Comparison of ENCODE assay signal across 35 cellular contexts in the genomic region with DNA sequence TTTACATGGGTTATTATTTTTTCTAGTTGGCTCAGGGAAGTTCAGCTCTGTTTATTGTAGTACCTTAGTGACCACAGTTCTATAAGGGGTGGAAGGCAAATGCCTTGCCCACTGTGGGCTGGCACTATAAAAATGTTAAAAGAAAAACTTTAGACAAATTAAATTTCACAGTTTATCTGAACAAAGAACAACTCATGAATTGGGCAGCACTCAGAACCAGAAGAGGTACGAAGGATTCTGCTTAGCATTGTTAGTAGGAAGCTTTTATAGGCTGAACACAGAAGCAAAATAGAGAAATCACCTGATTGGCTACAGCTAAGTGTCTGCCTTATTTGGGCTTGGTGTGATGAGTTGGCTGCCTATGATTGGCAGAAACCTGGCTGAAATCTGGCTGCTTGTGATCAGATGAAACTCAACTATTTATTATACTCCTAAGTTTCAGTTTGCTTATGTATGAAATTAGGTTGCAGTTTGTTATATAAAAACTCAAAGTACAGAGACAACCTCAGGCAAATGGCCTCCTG. TPM values are rescaled to one million over a fixed set of nuclear protein-coding genes. Genes with fewer than 3 reads are reported as not detected.
"Had no signal": no experiment of that assay in that cellular context is flagged by ENCODE, and none has a peak within 500 bp of the region (broad histone marks: within the 10 kb centered on the region; RNA-seq: fewer than 3 reads in every experiment).

No MANE protein-coding gene starts in this region.

- H3K27ac ChIP-seq: neutrophil, pancreas, prostate gland, skin epidermis, spleen, suprapubic skin, testis, tibial artery, transverse colon, upper lobe of right lung, vagina had no signal

- H3K36me3 ChIP-seq: neutrophil, pancreas, prostate gland, spleen, suprapubic skin, tibial artery, transverse colon, upper lobe of right lung, vagina had no signal

- H3K4me3 ChIP-seq: pancreas, prostate gland, skin epidermis, smooth muscle cell, spleen, suprapubic skin, testis, tibial artery, transverse colon, upper lobe of right lung, vagina had no signal

- H3K4me1 ChIP-seq: pancreas, prostate gland, spleen, suprapubic skin, testis, tibial artery, transverse colon, upper lobe of right lung, vagina had no signal

- ATAC-seq: naive thymus-derived CD8-positive, alpha-beta T cell; natural killer cell treated with Interleukin-12 subunit alpha and Interleukin-12 subunit beta and Interleukin-15 and Interleukin-18, amount 100 ng/mL, for 72 hours; pancreas; right cardiac atrium; sciatic nerve; stimulated activated memory B cell treated with anti-CD40 and anti-IgM and Interleukin-4, amounts not matched to agents 10 μg/mL and 1 μg/mL and 100 μg/mL, for 72 hours; stimulated activated naive CD8-positive, alpha-beta T cell treated with anti-CD3 and anti-CD28 coated beads, Interleukin-15, amount 100 ng/mL, for 72 hours; stimulated activated naive CD8-positive, alpha-beta T cell treated with anti-CD3 and anti-CD28 coated beads, Interleukin-15, Interleukin-2, amounts not matched to agents 100 U/mL and 50 U/mL, for 24 hours; upper lobe of right lung had no signal

- DNase-seq: naive thymus-derived CD8-positive, alpha-beta T cell; nephron progenitor cell; nucleus accumbens; pancreas; right cardiac atrium; spleen; stimulated activated CD4-positive, alpha-beta T cell treated with anti-CD3 and anti-CD28 coated beads, Interleukin-12 subunit alpha, Interleukin-12 subunit beta, amount 100 ng/mL, for 4 hours; stimulated activated CD4-positive, alpha-beta T cell treated with anti-CD3 and anti-CD28 coated beads, Interleukin-1b, Interleukin-23, amount 100 ng/mL, for 48 hours; stimulated activated CD4-positive, alpha-beta T cell treated with anti-CD3 and anti-CD28 coated beads, Interleukin-4, amount 100 ng/mL, for 1 hour; stimulated activated CD4-positive, alpha-beta T cell treated with anti-CD3 and anti-CD28 coated beads, Interleukin-4, amount 100 ng/mL, for 4 hours; stimulated activated CD8-positive, alpha-beta memory T cell treated with anti-CD3 and anti-CD28 coated beads, Interleukin-4, amount 100 ng/mL, for 48 hours; stimulated activated naive CD4-positive, alpha-beta T cell; stimulated activated naive CD8-positive, alpha-beta T cell treated with anti-CD3 and anti-CD28 coated beads, Interleukin-15, amount 100 ng/mL, for 72 hours; stimulated activated naive CD8-positive, alpha-beta T cell treated with anti-CD3 and anti-CD28 coated beads, Interleukin-15, Interleukin-2, amounts not matched to agents 100 U/mL and 50 U/mL, for 24 hours; substantia nigra; testis; tibial artery; transverse colon; upper lobe of right lung had no signal

- H3K4me2 ChIP-seq: smooth muscle cell had no signal

- FAIRE-seq: pancreas had no signal

- H3K27me3 ChIP-seq: neutrophil, pancreas, testis, tibial artery, transverse colon, upper lobe of right lung, vagina had no signal

- H3K9me3 ChIP-seq: neutrophil, pancreas, prostate gland, testis, tibial artery, transverse colon, upper lobe of right lung, vagina had no signal

RNA-seq across cellular contexts. Expression of a gene that starts 45.0 kb away (rescaled TPM):
- total RNA-seq: naive thymus-derived CD8-positive, alpha-beta T cell; neural crest cell; omental fat pad; osteocyte; pancreas; posterior vena cava; pulmonary artery endothelial cell; renal cortical epithelial cell; right cardiac atrium; sciatic nerve; smooth muscle cell; spleen; suprapubic skin; transverse colon; upper lobe of right lung; urinary bladder; vagina had no signal
- polyA plus RNA-seq: naive thymus-derived CD8-positive, alpha-beta T cell; right cardiac atrium; smooth muscle cell; spleen; urinary bladder had no signal
